ENCODE assay signal across 21 cellular contexts in the genomic region with DNA sequence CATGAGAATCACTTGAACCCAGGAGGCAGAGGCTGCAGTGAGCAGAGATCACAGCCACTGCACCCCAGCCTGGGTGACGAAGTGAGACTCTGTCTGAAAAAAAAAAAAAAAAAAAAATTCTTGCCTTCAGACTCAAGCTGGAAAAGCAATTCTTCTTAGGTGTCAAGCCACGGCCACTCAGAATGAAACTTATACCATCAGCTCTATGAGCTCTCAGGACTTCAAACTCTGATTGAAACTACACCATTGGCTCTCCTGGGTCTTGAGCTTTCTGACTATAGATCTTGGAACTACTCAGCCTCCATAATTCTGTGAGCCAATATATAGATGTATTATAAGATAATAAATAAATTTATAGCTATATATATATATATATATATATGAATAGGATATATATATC. TPM values are rescaled to one million over a fixed set of nuclear protein-coding genes. Genes with fewer than 3 reads are reported as not detected.
DNase-seq lines count a peak whose midpoint lies in the region; ATAC-seq and TF ChIP-seq lines count a peak whose summit lies in the region.
"Had no signal": no experiment of that assay in that cellular context is flagged by ENCODE, and none has a peak within 500 bp of the region (broad histone marks: within the 10 kb centered on the region; RNA-seq: fewer than 3 reads in every experiment).

No MANE protein-coding gene starts in this region.

- H3K27me3 ChIP-seq in left lung = no peaks in the 10 kb centered on the region

- no peaks in the 10 kb centered on the region for H3K36me3 ChIP-seq in left lung

- no peak overlapping the region for H3K27ac Mint-ChIP-seq in stimulated activated naive CD8-positive, alpha-beta T cell treated with anti-CD3 and anti-CD28 coated beads, Interleukin-15, amount 100 ng/mL, for 72 hours
- H3K27ac Mint-ChIP-seq: B cell, HFFc6 had no signal

- H3K27me3 Mint-ChIP-seq in stimulated activated naive CD8-positive, alpha-beta T cell treated with anti-CD3 and anti-CD28 coated beads, Interleukin-15, amount 100 ng/mL, for 72 hours = no peaks in the 10 kb centered on the region
- H3K27me3 Mint-ChIP-seq: B cell had no signal

- no peak overlapping the region for H3K27ac ChIP-seq in left lung

- no peak overlapping the region for H3K4me3 Mint-ChIP-seq in stimulated activated naive CD8-positive, alpha-beta T cell treated with anti-CD3 and anti-CD28 coated beads, Interleukin-15, amount 100 ng/mL, for 72 hours
- H3K4me3 Mint-ChIP-seq: B cell, HFFc6 had no signal

- intact Hi-C loops in left lung (cut with DNase I) = no loop called here

- no peaks in the 10 kb centered on the region for H3K4me1 Mint-ChIP-seq in stimulated activated naive CD8-positive, alpha-beta T cell treated with anti-CD3 and anti-CD28 coated beads, Interleukin-15, amount 100 ng/mL, for 72 hours
- H3K4me1 Mint-ChIP-seq: B cell had no signal

- H3K9me3 Mint-ChIP-seq in stimulated activated naive CD8-positive, alpha-beta T cell treated with anti-CD3 and anti-CD28 coated beads, Interleukin-15, amount 100 ng/mL, for 72 hours = no peaks in the 10 kb centered on the region

- ATAC-seq in stimulated activated naive CD8-positive, alpha-beta T cell treated with anti-CD3 and anti-CD28 coated beads, Interleukin-15, amount 100 ng/mL, for 72 hours = peak; percentile 52
- no peak for ATAC-seq in stimulated activated naive CD8-positive, alpha-beta T cell treated with anti-CD3 and anti-CD28 coated beads, Interleukin-15, Interleukin-2, amounts not matched to agents 100 U/mL and 50 U/mL, for 24 hours
- ATAC-seq in GM19395 (IDR thresholded peaks at IDR 0.05; ENCODE audit: unreplicated experiment) = peak; percentile 74
- peak; percentile 76 for ATAC-seq in HG03175 (IDR thresholded peaks at IDR 0.05; ENCODE audit: unreplicated experiment)
- ATAC-seq in left lung = no peak
- no peak for ATAC-seq in HG03521 (IDR thresholded peaks at IDR 0.05; ENCODE audit: unreplicated experiment)
- ATAC-seq: HepG2, Right ventricle myocardium inferior had no signal

- no peak for TF ChIP-seq CTCF in left lung (IDR thresholded peaks at IDR 0.05)

- H3K4me3 ChIP-seq in left lung = no peak overlapping the region

- H3K9me3 ChIP-seq in left lung = no peaks in the 10 kb centered on the region

- DNase-seq in stimulated activated naive CD8-positive, alpha-beta T cell treated with anti-CD3 and anti-CD28 coated beads, Interleukin-15, amount 100 ng/mL, for 72 hours = no peak
- DNase-seq in stimulated activated naive CD8-positive, alpha-beta T cell treated with anti-CD3 and anti-CD28 coated beads, Interleukin-15, Interleukin-2, amounts not matched to agents 100 U/mL and 50 U/mL, for 24 hours = no peak
- no peak for DNase-seq in left lung
- DNase-seq in amygdala (lab: John Stamatoyannopoulos, UW) = no peak
- DNase-seq in activated CD4-positive, alpha-beta T cell treated with anti-CD3 and anti-CD28 coated beads for 48 hours = no peak
- DNase-seq: DND-41; HFFc6; KBM-7; NCI-H1105; NCI-H1694 treated with DMSO at 0.1 percent for 48 hours; NCI-H510A; NCI-H748 treated with DMSO at 0.1 percent for 48 hours; NK-92 treated with Interleukin-12 subunit alpha and Interleukin-12 subunit beta, amount 100 ng/mL, for 24 hours; SW 1271 had no signal

- no peaks in the 10 kb centered on the region for H3K4me1 ChIP-seq in left lung

RNA-seq across cellular contexts. Expression of a gene that starts 12.9 kb away (rescaled TPM):
- total RNA-seq in left lung = 1 to 10 TPM; 1.2 to 7.8 TPM
- total RNA-seq: B cell, HepG2, HFFc6, OCI-LY7 had no signal

Comparison
In these comparisons a context has a peak if more than half of its experiments do, and no peak if none do; other contexts are left out.
1. ATAC-seq: peak in stimulated activated naive CD8-positive, alpha-beta T cell treated with anti-CD3 and anti-CD28 coated beads, Interleukin-15, amount 100 ng/mL, for 72 hours (single experiment), GM19395 (single experiment) and HG03175 (single experiment); none in stimulated activated naive CD8-positive, alpha-beta T cell treated with anti-CD3 and anti-CD28 coated beads, Interleukin-15, Interleukin-2, amounts not matched to agents 100 U/mL and 50 U/mL, for 24 hours (single experiment), left lung (single experiment) and HG03521 (single experiment).